In the genomic region with DNA sequence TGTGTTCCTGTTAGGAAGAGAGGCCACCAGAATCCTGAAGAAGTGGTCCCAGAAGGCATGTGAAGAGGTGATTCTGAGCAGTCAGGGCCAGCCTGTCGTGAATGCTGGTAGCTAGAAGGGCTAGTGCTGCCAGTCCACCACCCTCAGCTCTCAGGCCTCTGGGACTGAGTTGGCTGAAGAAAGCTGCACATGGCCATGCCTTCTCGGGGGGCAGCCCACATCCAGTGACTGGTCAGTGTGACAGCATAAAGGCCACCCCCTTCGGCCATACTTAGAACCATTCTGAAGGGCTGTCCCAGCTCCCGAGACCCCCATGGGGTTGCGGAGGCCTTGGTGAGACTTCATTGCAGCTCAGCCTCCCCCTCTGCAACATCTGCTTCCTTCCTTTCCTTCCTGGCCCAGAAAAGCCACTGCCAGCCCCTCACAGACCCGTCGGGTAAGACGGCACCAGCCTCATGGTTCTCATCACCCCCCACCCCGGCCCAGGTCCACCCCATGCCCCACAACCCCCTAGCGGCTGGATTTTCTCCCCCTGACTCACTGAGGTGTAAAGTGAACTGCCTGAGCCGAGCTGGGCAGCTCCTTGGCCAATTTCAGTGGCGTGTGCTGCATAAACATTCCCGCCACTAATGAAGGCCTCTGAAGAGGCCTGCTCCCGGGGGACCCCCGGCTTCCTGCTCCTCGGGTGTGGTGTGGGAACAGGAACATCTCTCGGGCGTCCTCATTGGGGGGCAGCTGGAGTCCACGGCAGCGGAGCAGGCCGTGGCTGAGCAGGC, we compare ENCODE assay signal across 31 cellular contexts. TPM values are rescaled to one million over a fixed set of nuclear protein-coding genes. Genes with fewer than 3 reads are reported as not detected.
A peak's percentile ranks its signal among the peaks of the same experiment; 100 is the strongest.
DNase-seq lines count a peak whose midpoint lies in the region; ATAC-seq, FAIRE-seq and TF ChIP-seq lines count a peak whose summit lies in the region.
"Had no signal": no experiment of that assay in that cellular context is flagged by ENCODE, and none has a peak within 500 bp of the region (broad histone marks: within the 10 kb centered on the region; RNA-seq: fewer than 3 reads in every experiment).

No MANE protein-coding gene starts in this region.

- H3K36me3 Mint-ChIP-seq in chondrocyte (ENCODE audit: low read depth), result no peaks in the 10 kb centered on the region
- H3K36me3 Mint-ChIP-seq: CD14-positive monocyte had no signal

- H3K4me1 Mint-ChIP-seq in chondrocyte (ENCODE audit: low read depth), result no peaks in the 10 kb centered on the region
- H3K4me1 Mint-ChIP-seq: CD8-positive, alpha-beta memory T cell had no signal

- no peaks in the 10 kb centered on the region for H3K27me3 ChIP-seq in BLaER1 treated with 17β-estradiol and CSF1 and Interleukin-3, amounts not matched to agents 10 nM and 100 nM
- H3K27me3 ChIP-seq in psoas muscle (ENCODE audit: insufficient read depth in 3 of 3, low read length in 2 of 3), result peaks cover 0 to 15% (median 2%) of the 10 kb centered on the region in 3 donors

- peak overlapping the region; percentile 68 to 95 (median 86) for H3K4me2 ChIP-seq in BLaER1 treated with 17β-estradiol and CSF1 and Interleukin-3, amounts not matched to agents 10 nM and 100 nM

- H3K4me3 Mint-ChIP-seq in chondrocyte (ENCODE audit: unreplicated experiment), result no peak overlapping the region
- H3K4me3 Mint-ChIP-seq: CD14-positive monocyte; CD8-positive, alpha-beta memory T cell had no signal

- no peak overlapping the region; a peak in 1 of 20 replicates for H3K4me3 ChIP-seq in BLaER1 treated with 17β-estradiol and CSF1 and Interleukin-3, amounts not matched to agents 10 nM and 100 nM
- H3K4me3 ChIP-seq in kidney (ENCODE audit: low read length in 2 of 2), result no peak overlapping the region
- no peak overlapping the region for H3K4me3 ChIP-seq in psoas muscle
- H3K4me3 ChIP-seq: GM12878, SJCRH30 had no signal

- H4K20me1 ChIP-seq in BLaER1 treated with 17β-estradiol and CSF1 and Interleukin-3, amounts not matched to agents 10 nM and 100 nM, result no peaks in the 10 kb centered on the region

- 38 to 43% (median 41%) methylated on average over 20 to 21 of the region's 21 CpGs for WGBS in psoas muscle, 3 donors

- TF ChIP-seq CTCF in chondrocyte (IDR thresholded peaks at IDR 0.05), result no peak
- TF ChIP-seq CTCF in kidney (IDR thresholded peaks at IDR 0.05; ENCODE audit: borderline replicate concordance, extremely low read depth, insufficient read depth), result no peak
- no peak for TF ChIP-seq CTCF in psoas muscle (IDR thresholded peaks at IDR 0.05)

- no peak for FAIRE-seq in kidney (lab: Jason Lieb, UNC)
- FAIRE-seq: GM12878, HTR-8/SVneo had no signal

- peaks cover 10 to 18% (median 14%) of the 10 kb centered on the region in 11 experiments; a peak in 18 of 22 replicates for H3K9me3 ChIP-seq in BLaER1 treated with 17β-estradiol and CSF1 and Interleukin-3, amounts not matched to agents 10 nM and 100 nM (replicated peaks in 1 of 11)
- no peaks in the 10 kb centered on the region for H3K9me3 ChIP-seq in kidney (ENCODE audit: control insufficient read depth in 1 of 2, low read length in 2 of 2)
- H3K9me3 ChIP-seq in psoas muscle, result no peaks in the 10 kb centered on the region
- H3K9me3 ChIP-seq: SJCRH30 had no signal

- peak overlapping the region in 8 of 11 experiments; percentile 46 to 78 (median 68); a peak in 16 of 22 replicates for H3K27ac ChIP-seq in BLaER1 treated with 17β-estradiol and CSF1 and Interleukin-3, amounts not matched to agents 10 nM and 100 nM
- H3K27ac ChIP-seq in kidney (ENCODE audit: low read depth in 2 of 2, low read length in 2 of 2) (no peak overlapping the region), psoas muscle (no peak overlapping the region)
- H3K27ac ChIP-seq: SJCRH30 had no signal

- intact Hi-C loops in kidney (cut with DNase I) (no loop called here), psoas muscle (cut with DNase I) (no loop called here)

- ATAC-seq in psoas muscle (no peak), GM21529 (IDR thresholded peaks at IDR 0.05; ENCODE audit: unreplicated experiment) (no peak)
- ATAC-seq: GM12878, HCT116, PC-3, SK-N-SH treated with all-trans-retinoic acid at 6 μM for 48 hours had no signal

- peak overlapping the region; percentile 26 to 71 (median 54); a peak in 18 of 22 replicates for H3K9ac ChIP-seq in BLaER1 treated with 17β-estradiol and CSF1 and Interleukin-3, amounts not matched to agents 10 nM and 100 nM
- H3K9ac ChIP-seq in kidney (ENCODE audit: low read length in 2 of 2), result no peak overlapping the region

- no peak overlapping the region for H3K27ac Mint-ChIP-seq in chondrocyte (ENCODE audit: unreplicated experiment)
- H3K27ac Mint-ChIP-seq: CD14-positive monocyte had no signal

- peaks cover 2% of the 10 kb centered on the region for H3K27me3 Mint-ChIP-seq in chondrocyte (ENCODE audit: low read depth)

- H3K9me3 Mint-ChIP-seq in chondrocyte (ENCODE audit: low read depth), result peaks cover 12% of the 10 kb centered on the region

- DNase-seq in chondrocyte (ENCODE audit: low spot score) (peak; percentile 58), kidney (peak; percentile 33), psoas muscle (peak; percentile 0 to 60), inferior parietal cortex (ENCODE audit: extremely low spot score) (no peak), NCI-H1092 treated with DMSO at 0.1 percent for 48 hours (lab: John Stamatoyannopoulos, UW) (no peak)
- DNase-seq: CD8-positive, alpha-beta memory T cell; DMS 273 treated with DMSO at 0.1 percent for 48 hours; DMS79; EL; GDM1; KBM-7; MV-4-11; NCI-H1105 treated with DMSO at 0.1 percent for 48 hours; NCI-H146; NCI-H1930; NCI-H2107; NCI-H524; NCI-H774; PC-3; SJCRH30 had no signal

- H3K36me3 ChIP-seq in BLaER1 treated with 17β-estradiol and CSF1 and Interleukin-3, amounts not matched to agents 10 nM and 100 nM, result no peaks in the 10 kb centered on the region
- H3K36me3 ChIP-seq in kidney (ENCODE audit: control insufficient read depth in 1 of 2, insufficient read depth in 2 of 2, low read length in 2 of 2), result no peaks in the 10 kb centered on the region
- no peaks in the 10 kb centered on the region for H3K36me3 ChIP-seq in psoas muscle (ENCODE audit: insufficient read depth in 1 of 2, low read depth in 1 of 2)
- H3K36me3 ChIP-seq: SJCRH30 had no signal

- H3K4me1 ChIP-seq in BLaER1 treated with 17β-estradiol and CSF1 and Interleukin-3, amounts not matched to agents 10 nM and 100 nM, result peaks cover 60 to 95% (median 85%) of the 10 kb centered on the region in 10 experiments
- H3K4me1 ChIP-seq in kidney (ENCODE audit: control insufficient read depth in 1 of 2, insufficient read depth in 1 of 2, low read depth in 1 of 2, low read length in 2 of 2), result no peaks in the 10 kb centered on the region
- no peaks in the 10 kb centered on the region for H3K4me1 ChIP-seq in psoas muscle
- H3K4me1 ChIP-seq: SJCRH30 had no signal

RNA-seq across cellular contexts. Expression of a gene that starts 49.5 kb away (rescaled TPM):
- not detected in 3 replicates for total RNA-seq in chondrocyte
- total RNA-seq in kidney, result 0.94 TPM
- polyA plus RNA-seq in kidney (ENCODE audit: insufficient read depth, low read depth, low replicate concordance), result 0.17 TPM
- total RNA-seq in psoas muscle, result 1 to 10 TPM in 1 of 4 donors, under 1 TPM in 3; 0.30 to 1.2 (median 0.70) TPM
- 1 to 10 TPM in 2 of 3 donors, under 1 TPM in 1; 0.66 to 1.3 (median 1.0) TPM for polyA plus RNA-seq in psoas muscle
- total RNA-seq: A673; CD8-positive, alpha-beta memory T cell; GM12878; H4; LHCN-M2; MCF 10A; SJCRH30 had no signal
- polyA plus RNA-seq: CD14-positive monocyte; CD8-positive, alpha-beta memory T cell; GM12878 had no signal

Comparison
In these comparisons a context has a peak if more than half of its experiments do, and no peak if none do; other contexts are left out.
1. H3K27ac ChIP-seq: peak in BLaER1 treated with 17β-estradiol and CSF1 and Interleukin-3, amounts not matched to agents 10 nM and 100 nM (8 of 11); none in kidney (0 of 2) and psoas muscle (single experiment).
2. H3K9ac ChIP-seq: peak in BLaER1 treated with 17β-estradiol and CSF1 and Interleukin-3, amounts not matched to agents 10 nM and 100 nM (11 of 11); none in kidney (0 of 2).
3. DNase-seq: peak in chondrocyte (single experiment), kidney (single experiment) and psoas muscle (2 of 2); none in inferior parietal cortex (single experiment) and NCI-H1092 treated with DMSO at 0.1 percent for 48 hours (single experiment).